1 cellular context compared by ENCODE assay signal in genomic region chr7:105141068-105141467, GRCh38.
TF ChIP-seq lines count a peak whose summit lies in the region.

No MANE protein-coding gene starts in this region.

TF ChIP-seq in GM23338, 12 proteins besides CTCF, POLR2A, EP300 and RAD21 (continued from another document):
- TF ChIP-seq ZNF462 (CRISPR knock-in tag; IDR thresholded peaks at IDR 0.05), result no peak
